ENCODE assay signal across 8 cellular contexts in genomic region chr3:118628704-118629341, GRCh38.
A peak's percentile ranks its signal among the peaks of the same experiment; 100 is the strongest.
DNase-seq lines count a peak whose midpoint lies in the region; ATAC-seq and TF ChIP-seq lines count a peak whose summit lies in the region.

No MANE protein-coding gene starts in this region.

- ATAC-seq in GM18909 (IDR thresholded peaks at IDR 0.05; ENCODE audit: poor library complexity, unreplicated experiment) (peak; percentile 98), HG03060 (IDR thresholded peaks at IDR 0.05; ENCODE audit: low read depth, unreplicated experiment) (peak; percentile 96), natural killer cell (no peak)

- TF ChIP-seq CTCF in foreskin fibroblast (IDR thresholded peaks at IDR 0.05; ENCODE audit: low read depth, low read length) (peak; percentile 59), osteocyte (IDR thresholded peaks at IDR 0.05) (peak; percentile 88), natural killer cell (IDR thresholded peaks at IDR 0.05) (no peak)

- H3K4me3 Mint-ChIP-seq in osteocyte (ENCODE audit: unreplicated experiment) (no peak overlapping the region), natural killer cell (no peak overlapping the region)

- H3K4me1 Mint-ChIP-seq in osteocyte (ENCODE audit: unreplicated experiment) (peaks cover 2% of the 10 kb centered on the region), natural killer cell (no peaks in the 10 kb centered on the region)

- peak; percentile 76 for DNase-seq in COR-L47 (lab: John Stamatoyannopoulos, UW)
- DNase-seq in NCI-H1694 treated with DMSO at 0.1 percent for 48 hours (lab: John Stamatoyannopoulos, UW): peak; percentile 63
- peak; percentile 38 for DNase-seq in UCSD-AML1 (lab: John Stamatoyannopoulos, UW; ENCODE audit: unreplicated experiment)
- peak in 1 of 2 donors; percentile 8 for DNase-seq in foreskin fibroblast
- DNase-seq in osteocyte (ENCODE audit: extremely low spot score, unreplicated experiment): peak; percentile 86
- no peak for DNase-seq in natural killer cell

- H3K9me3 Mint-ChIP-seq in osteocyte (ENCODE audit: unreplicated experiment) (no peaks in the 10 kb centered on the region), natural killer cell (peaks cover 7 to 12% of the 10 kb centered on the region in 2 donors)

- no peak overlapping the region for H3K4me3 ChIP-seq in foreskin fibroblast (ENCODE audit: low read depth in 1 of 2, low read length in 2 of 2)

- no peaks in the 10 kb centered on the region for H3K36me3 Mint-ChIP-seq in osteocyte (ENCODE audit: unreplicated experiment)
- H3K36me3 Mint-ChIP-seq in natural killer cell: no peaks in the 10 kb centered on the region

- H3K27me3 Mint-ChIP-seq in osteocyte (ENCODE audit: unreplicated experiment) (peaks cover 7% of the 10 kb centered on the region), natural killer cell (ENCODE audit: low read depth in 2 of 2) (no peaks in the 10 kb centered on the region)

- intact Hi-C loops in natural killer cell (cut with micrococcal nuclease): no loop called here

- H3K27ac Mint-ChIP-seq in osteocyte (ENCODE audit: unreplicated experiment) (no peak overlapping the region), natural killer cell (no peak overlapping the region)

Comparison
In these comparisons a context has a peak if more than half of its experiments do, and no peak if none do; other contexts are left out.
1. ATAC-seq: peak in GM18909 (single experiment) and HG03060 (single experiment); none in natural killer cell (0 of 3).